Comparison of ENCODE assay signal across 27 cellular contexts in genomic region chr11:17658211-17658610, GRCh38.
"Had no signal": no experiment of that assay in that cellular context is flagged by ENCODE, and none has a peak within 500 bp of the region (broad histone marks: within the 10 kb centered on the region; RNA-seq: fewer than 3 reads in every experiment).

No MANE protein-coding gene starts in this region.

- ATAC-seq: esophagus mucosa; gastrocnemius medialis; left lung; naive thymus-derived CD4-positive, alpha-beta T cell; sciatic nerve; stimulated activated naive B cell treated with anti-CD40 and anti-IgM and Interleukin-4, amounts not matched to agents 10 μg/mL and 1 μg/mL and 100 μg/mL, for 72 hours had no signal

- H3K36me3 ChIP-seq: colonic mucosa, gastrocnemius medialis, left lung, neural progenitor cell, prostate gland, right atrium auricular region, spleen, thoracic aorta, tibial nerve, upper lobe of left lung had no signal

- H3K4me3 Mint-ChIP-seq: dendritic cell treated with granulocyte-macrophage colony-stimulating factor and Interleukin-4, amounts not matched to agents 40 ng/mL and 50 ng/mL, for 4 days; endodermal cell; mesothelial cell of epicardium; naive thymus-derived CD4-positive, alpha-beta T cell; nephron; neural progenitor cell; stimulated activated naive B cell treated with anti-CD40 and anti-IgM and Interleukin-4, amounts not matched to agents 10 μg/mL and 1 μg/mL and 100 μg/mL, for 72 hours; stimulated activated naive CD8-positive, alpha-beta T cell treated with anti-CD3 and anti-CD28 coated beads, Interleukin-15, Interleukin-2, amounts not matched to agents 100 ng/mL and 50 ng/mL, for 24 hours had no signal

- H3K36me3 Mint-ChIP-seq: mesothelial cell of epicardium; naive thymus-derived CD4-positive, alpha-beta T cell; neural progenitor cell had no signal

- H3K27ac Mint-ChIP-seq: dendritic cell treated with granulocyte-macrophage colony-stimulating factor and Interleukin-4, amounts not matched to agents 40 ng/mL and 50 ng/mL, for 4 days; endodermal cell; mesothelial cell of epicardium; naive thymus-derived CD4-positive, alpha-beta T cell; nephron; neural progenitor cell; stimulated activated naive B cell treated with anti-CD40 and anti-IgM and Interleukin-4, amounts not matched to agents 10 μg/mL and 1 μg/mL and 100 μg/mL, for 72 hours; stimulated activated naive CD8-positive, alpha-beta T cell treated with anti-CD3 and anti-CD28 coated beads, Interleukin-15, Interleukin-2, amounts not matched to agents 100 ng/mL and 50 ng/mL, for 24 hours had no signal

- H3K4me1 Mint-ChIP-seq: endodermal cell; mesothelial cell of epicardium; naive thymus-derived CD4-positive, alpha-beta T cell; neural progenitor cell; stimulated activated naive B cell treated with anti-CD40 and anti-IgM and Interleukin-4, amounts not matched to agents 10 μg/mL and 1 μg/mL and 100 μg/mL, for 72 hours had no signal

- H3K4me3 ChIP-seq: colonic mucosa, gastrocnemius medialis, left lung, neural progenitor cell, prostate gland, right atrium auricular region, skin epidermis, spleen, thoracic aorta, tibial nerve, upper lobe of left lung had no signal

- H3K27me3 ChIP-seq: colonic mucosa, gastrocnemius medialis, right atrium auricular region, tibial nerve, upper lobe of left lung had no signal

- DNase-seq: colonic mucosa; effector CD8-positive, alpha-beta T cell; endodermal cell; foreskin fibroblast; gastrocnemius medialis; head of caudate nucleus; kidney; left lung; mesenchymal stem cell; naive thymus-derived CD4-positive, alpha-beta T cell; spleen; stimulated activated CD4-positive, alpha-beta T cell treated with anti-CD3 and anti-CD28 coated beads, Interleukin-15, amount 100 ng/mL, for 24 hours; stimulated activated CD4-positive, alpha-beta T cell treated with anti-CD3 and anti-CD28 coated beads, Interleukin-2, amount 100 ng/mL, for 48 hours; stimulated activated naive B cell treated with anti-CD40 and anti-IgM and Interleukin-4, amounts not matched to agents 10 μg/mL and 1 μg/mL and 100 μg/mL, for 72 hours; upper lobe of left lung had no signal
